2 cellular contexts compared by ENCODE assay signal in the genomic region with DNA sequence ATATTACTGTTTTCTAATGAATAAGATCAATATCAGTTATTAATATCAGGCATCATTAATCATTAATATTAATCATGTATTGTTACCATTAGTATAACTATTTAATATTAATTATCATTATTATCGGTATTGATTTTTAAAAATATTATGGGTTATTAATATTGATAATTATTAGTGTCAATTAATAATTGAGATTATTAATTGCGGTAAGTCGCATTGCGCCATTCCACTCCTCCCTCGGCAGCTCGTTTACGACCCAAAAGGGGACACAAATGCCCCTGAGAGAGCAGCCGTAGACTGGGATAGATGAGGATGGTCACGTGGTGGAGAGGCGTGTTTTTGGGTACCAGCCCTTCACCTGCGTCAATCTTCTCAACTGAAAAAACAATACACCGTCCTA.
TF ChIP-seq lines count a peak whose summit lies in the region.

No MANE protein-coding gene starts in this region.

TF ChIP-seq in WTC11, 78 proteins besides CTCF, POLR2A, EP300 and RAD21:
- TF ChIP-seq HMGA2 (CRISPR knock-in tag; IDR thresholded peaks at IDR 0.05) = peak; percentile 85

TF ChIP-seq in K562, 482 proteins besides CTCF, POLR2A, EP300 and RAD21:
- TF ChIP-seq, protein P1, sequence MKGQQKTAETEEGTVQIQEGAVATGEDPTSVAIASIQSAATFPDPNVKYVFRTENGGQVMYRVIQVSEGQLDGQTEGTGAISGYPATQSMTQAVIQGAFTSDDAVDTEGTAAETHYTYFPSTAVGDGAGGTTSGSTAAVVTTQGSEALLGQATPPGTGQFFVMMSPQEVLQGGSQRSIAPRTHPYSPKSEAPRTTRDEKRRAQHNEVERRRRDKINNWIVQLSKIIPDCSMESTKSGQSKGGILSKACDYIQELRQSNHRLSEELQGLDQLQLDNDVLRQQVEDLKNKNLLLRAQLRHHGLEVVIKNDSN (CRISPR knock-in tag; IDR thresholded peaks at IDR 0.05) = peak; percentile 37; the same call in 1 of the 2 replicates
- peak; percentile 93 for TF ChIP-seq DACH1 (IDR thresholded peaks at IDR 0.05; ENCODE audit: partially characterized antibody)
- TF ChIP-seq, protein P2, sequence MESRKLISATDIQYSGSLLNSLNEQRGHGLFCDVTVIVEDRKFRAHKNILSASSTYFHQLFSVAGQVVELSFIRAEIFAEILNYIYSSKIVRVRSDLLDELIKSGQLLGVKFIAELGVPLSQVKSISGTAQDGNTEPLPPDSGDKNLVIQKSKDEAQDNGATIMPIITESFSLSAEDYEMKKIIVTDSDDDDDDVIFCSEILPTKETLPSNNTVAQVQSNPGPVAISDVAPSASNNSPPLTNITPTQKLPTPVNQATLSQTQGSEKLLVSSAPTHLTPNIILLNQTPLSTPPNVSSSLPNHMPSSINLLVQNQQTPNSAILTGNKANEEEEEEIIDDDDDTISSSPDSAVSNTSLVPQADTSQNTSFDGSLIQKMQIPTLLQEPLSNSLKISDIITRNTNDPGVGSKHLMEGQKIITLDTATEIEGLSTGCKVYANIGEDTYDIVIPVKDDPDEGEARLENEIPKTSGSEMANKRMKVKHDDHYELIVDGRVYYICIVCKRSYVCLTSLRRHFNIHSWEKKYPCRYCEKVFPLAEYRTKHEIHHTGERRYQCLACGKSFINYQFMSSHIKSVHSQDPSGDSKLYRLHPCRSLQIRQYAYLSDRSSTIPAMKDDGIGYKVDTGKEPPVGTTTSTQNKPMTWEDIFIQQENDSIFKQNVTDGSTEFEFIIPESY (CRISPR knock-in tag; IDR thresholded peaks at IDR 0.05) = peak; percentile 53; the same call in 1 of the 2 replicates
- TF ChIP-seq, protein P3, sequence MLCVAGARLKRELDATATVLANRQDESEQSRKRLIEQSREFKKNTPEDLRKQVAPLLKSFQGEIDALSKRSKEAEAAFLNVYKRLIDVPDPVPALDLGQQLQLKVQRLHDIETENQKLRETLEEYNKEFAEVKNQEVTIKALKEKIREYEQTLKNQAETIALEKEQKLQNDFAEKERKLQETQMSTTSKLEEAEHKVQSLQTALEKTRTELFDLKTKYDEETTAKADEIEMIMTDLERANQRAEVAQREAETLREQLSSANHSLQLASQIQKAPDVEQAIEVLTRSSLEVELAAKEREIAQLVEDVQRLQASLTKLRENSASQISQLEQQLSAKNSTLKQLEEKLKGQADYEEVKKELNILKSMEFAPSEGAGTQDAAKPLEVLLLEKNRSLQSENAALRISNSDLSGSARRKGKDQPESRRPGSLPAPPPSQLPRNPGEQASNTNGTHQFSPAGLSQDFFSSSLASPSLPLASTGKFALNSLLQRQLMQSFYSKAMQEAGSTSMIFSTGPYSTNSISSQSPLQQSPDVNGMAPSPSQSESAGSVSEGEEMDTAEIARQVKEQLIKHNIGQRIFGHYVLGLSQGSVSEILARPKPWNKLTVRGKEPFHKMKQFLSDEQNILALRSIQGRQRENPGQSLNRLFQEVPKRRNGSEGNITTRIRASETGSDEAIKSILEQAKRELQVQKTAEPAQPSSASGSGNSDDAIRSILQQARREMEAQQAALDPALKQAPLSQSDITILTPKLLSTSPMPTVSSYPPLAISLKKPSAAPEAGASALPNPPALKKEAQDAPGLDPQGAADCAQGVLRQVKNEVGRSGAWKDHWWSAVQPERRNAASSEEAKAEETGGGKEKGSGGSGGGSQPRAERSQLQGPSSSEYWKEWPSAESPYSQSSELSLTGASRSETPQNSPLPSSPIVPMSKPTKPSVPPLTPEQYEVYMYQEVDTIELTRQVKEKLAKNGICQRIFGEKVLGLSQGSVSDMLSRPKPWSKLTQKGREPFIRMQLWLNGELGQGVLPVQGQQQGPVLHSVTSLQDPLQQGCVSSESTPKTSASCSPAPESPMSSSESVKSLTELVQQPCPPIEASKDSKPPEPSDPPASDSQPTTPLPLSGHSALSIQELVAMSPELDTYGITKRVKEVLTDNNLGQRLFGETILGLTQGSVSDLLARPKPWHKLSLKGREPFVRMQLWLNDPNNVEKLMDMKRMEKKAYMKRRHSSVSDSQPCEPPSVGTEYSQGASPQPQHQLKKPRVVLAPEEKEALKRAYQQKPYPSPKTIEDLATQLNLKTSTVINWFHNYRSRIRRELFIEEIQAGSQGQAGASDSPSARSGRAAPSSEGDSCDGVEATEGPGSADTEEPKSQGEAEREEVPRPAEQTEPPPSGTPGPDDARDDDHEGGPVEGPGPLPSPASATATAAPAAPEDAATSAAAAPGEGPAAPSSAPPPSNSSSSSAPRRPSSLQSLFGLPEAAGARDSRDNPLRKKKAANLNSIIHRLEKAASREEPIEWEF (CRISPR knock-in tag; IDR thresholded peaks at IDR 0.05) = 0 out of 2 replicates have a peak, but pooled peaks have one; percentile 44
